Comparison of ENCODE assay signal across 8 cellular contexts in genomic region chrX:78652971-78653822, GRCh38. TPM values are rescaled to one million over a fixed set of nuclear protein-coding genes. Genes with fewer than 3 reads are reported as not detected.
DNase-seq lines count a peak whose midpoint lies in the region; ATAC-seq, FAIRE-seq and TF ChIP-seq lines count a peak whose summit lies in the region.

No MANE protein-coding gene starts in this region.

- no peak overlapping the region for H3K27ac Mint-ChIP-seq in activated naive CD4-positive, alpha-beta T cell treated with anti-CD3 and anti-CD28 coated beads, Interleukin-2, amount 50 U/mL, for 24 hours
- H3K27ac Mint-ChIP-seq in activated T-helper 2 cell treated with anti-CD3 and anti-CD28 coated beads, Interferon-gamma antibody, Interleukin-2, Interleukin-4, amounts not matched to agents 10 μg/mL and 5 μg/mL and 100 μg/mL, durations not matched to agents 14 hours and 24 hours and 36 hours = peak overlapping the region; percentile 88
- H3K27ac Mint-ChIP-seq in natural killer cell = no peak overlapping the region

- ATAC-seq in HG03565 (IDR thresholded peaks at IDR 0.05; ENCODE audit: unreplicated experiment) (peak; percentile 44), natural killer cell (peak; percentile 30 to 49 (median 48))

- peak overlapping the region; percentile 11 for H3K4me3 Mint-ChIP-seq in activated naive CD4-positive, alpha-beta T cell treated with anti-CD3 and anti-CD28 coated beads, Interleukin-2, amount 50 U/mL, for 24 hours
- peak overlapping the region; percentile 70 for H3K4me3 Mint-ChIP-seq in activated T-helper 2 cell treated with anti-CD3 and anti-CD28 coated beads, Interferon-gamma antibody, Interleukin-2, Interleukin-4, amounts not matched to agents 10 μg/mL and 5 μg/mL and 100 μg/mL, durations not matched to agents 14 hours and 24 hours and 36 hours (ENCODE audit: low read depth)
- no peak overlapping the region for H3K4me3 Mint-ChIP-seq in natural killer cell

- no peak overlapping the region for H3K27ac ChIP-seq in dorsolateral prefrontal cortex

- TF ChIP-seq CTCF in natural killer cell (IDR thresholded peaks at IDR 0.05) (no peak), dorsolateral prefrontal cortex (IDR thresholded peaks at IDR 0.05 in 54 of 56, conservative IDR thresholded peaks at IDR 0.05 in 2 of 56; ENCODE audit: low read depth in 1 of 56, partially characterized antibody in 56 of 56) (no peak)

- FAIRE-seq in frontal cortex (lab: Jason Lieb, UNC) = no peak

- no peaks in the 10 kb centered on the region for H3K27me3 Mint-ChIP-seq in activated naive CD4-positive, alpha-beta T cell treated with anti-CD3 and anti-CD28 coated beads, Interleukin-2, amount 50 U/mL, for 24 hours
- no peaks in the 10 kb centered on the region for H3K27me3 Mint-ChIP-seq in activated T-helper 2 cell treated with anti-CD3 and anti-CD28 coated beads, Interferon-gamma antibody, Interleukin-2, Interleukin-4, amounts not matched to agents 10 μg/mL and 5 μg/mL and 100 μg/mL, durations not matched to agents 14 hours and 24 hours and 36 hours (ENCODE audit: low read depth)
- peaks cover 7 to 21% of the 10 kb centered on the region in 2 donors for H3K27me3 Mint-ChIP-seq in natural killer cell (ENCODE audit: low read depth in 2 of 2)

- H3K36me3 Mint-ChIP-seq in activated naive CD4-positive, alpha-beta T cell treated with anti-CD3 and anti-CD28 coated beads, Interleukin-2, amount 50 U/mL, for 24 hours = peaks cover under 1% of the 10 kb centered on the region
- H3K36me3 Mint-ChIP-seq in activated T-helper 2 cell treated with anti-CD3 and anti-CD28 coated beads, Interferon-gamma antibody, Interleukin-2, Interleukin-4, amounts not matched to agents 10 μg/mL and 5 μg/mL and 100 μg/mL, durations not matched to agents 14 hours and 24 hours and 36 hours (ENCODE audit: low read depth) = peaks cover 11% of the 10 kb centered on the region
- peaks cover 1% of the 10 kb centered on the region for H3K36me3 Mint-ChIP-seq in natural killer cell

- H3K27me3 ChIP-seq in dorsolateral prefrontal cortex = peaks cover 0 to 48% (median 15%) of the 10 kb centered on the region in 45 donors

- H3K9me3 Mint-ChIP-seq in activated naive CD4-positive, alpha-beta T cell treated with anti-CD3 and anti-CD28 coated beads, Interleukin-2, amount 50 U/mL, for 24 hours = no peaks in the 10 kb centered on the region
- H3K9me3 Mint-ChIP-seq in activated T-helper 2 cell treated with anti-CD3 and anti-CD28 coated beads, Interferon-gamma antibody, Interleukin-2, Interleukin-4, amounts not matched to agents 10 μg/mL and 5 μg/mL and 100 μg/mL, durations not matched to agents 14 hours and 24 hours and 36 hours = peaks cover 6% of the 10 kb centered on the region
- no peaks in the 10 kb centered on the region for H3K9me3 Mint-ChIP-seq in natural killer cell

- H3K4me3 ChIP-seq in dorsolateral prefrontal cortex = no peak overlapping the region

- H3K4me1 Mint-ChIP-seq in activated naive CD4-positive, alpha-beta T cell treated with anti-CD3 and anti-CD28 coated beads, Interleukin-2, amount 50 U/mL, for 24 hours = peaks cover 28% of the 10 kb centered on the region
- H3K4me1 Mint-ChIP-seq in activated T-helper 2 cell treated with anti-CD3 and anti-CD28 coated beads, Interferon-gamma antibody, Interleukin-2, Interleukin-4, amounts not matched to agents 10 μg/mL and 5 μg/mL and 100 μg/mL, durations not matched to agents 14 hours and 24 hours and 36 hours (ENCODE audit: low read depth) = peaks cover 28% of the 10 kb centered on the region
- H3K4me1 Mint-ChIP-seq in natural killer cell = peaks cover 23 to 29% of the 10 kb centered on the region in 2 donors

- no peak for DNase-seq in activated naive CD4-positive, alpha-beta T cell (lab: John Stamatoyannopoulos, UW)
- no peak for DNase-seq in activated T-helper 2 cell treated with anti-CD3 and anti-CD28 coated beads, Interferon-gamma antibody, Interleukin-2, Interleukin-4, amounts not matched to agents 10 μg/mL and 5 μg/mL and 100 μg/mL, durations not matched to agents 14 hours and 24 hours and 36 hours (ENCODE audit: low spot score)
- DNase-seq in natural killer cell = no peak
- no peak for DNase-seq in dorsolateral prefrontal cortex
- DNase-seq in frontal cortex (ENCODE audit: low spot score in 2 of 2) = no peak
- DNase-seq in globus pallidus (ENCODE audit: low spot score) = no peak

- intact Hi-C loops in activated T-helper 2 cell treated with anti-CD3 and anti-CD28 coated beads, Interferon-gamma antibody, Interleukin-2, Interleukin-4, amounts not matched to agents 10 μg/mL and 5 μg/mL and 100 μg/mL, durations not matched to agents 14 hours and 24 hours and 36 hours (cut with micrococcal nuclease) = loop anchor here (5.0 to 10.0 kb wide), 7 partner anchors 292 to 604 kb away; partner anchors contain the start of genes CYSLTR1 and P2RY10
- intact Hi-C loops in natural killer cell (cut with micrococcal nuclease) (loop anchor here (5.0 to 10.0 kb wide), 3 partner anchors 292 to 604 kb away; partner anchors contain the start of gene P2RY10), dorsolateral prefrontal cortex (cut with DNase I) (no loop called here)

RNA-seq across cellular contexts. Expression of gene RTL3, which starts 5.9 kb away (rescaled TPM):
- not detected in 2 replicates for total RNA-seq in activated T-helper 2 cell treated with anti-CD3 and anti-CD28 coated beads, Interferon-gamma antibody, Interleukin-2, Interleukin-4, amounts not matched to agents 10 μg/mL and 5 μg/mL and 100 μg/mL, durations not matched to agents 14 hours and 24 hours and 36 hours
- not detected for total RNA-seq in natural killer cell
- under 1 TPM in 11 of 120 experiments, not detected in 109; 0.16 to 0.43 (median 0.21) TPM for total RNA-seq in dorsolateral prefrontal cortex
- total RNA-seq in frontal cortex = not detected

Comparison
In these comparisons a context has a peak if more than half of its experiments do, and no peak if none do; other contexts are left out.
1. intact Hi-C loops: an anchor here in activated T-helper 2 cell treated with anti-CD3 and anti-CD28 coated beads, Interferon-gamma antibody, Interleukin-2, Interleukin-4, amounts not matched to agents 10 μg/mL and 5 μg/mL and 100 μg/mL, durations not matched to agents 14 hours and 24 hours and 36 hours (5.0 to 10.0 kb wide) and natural killer cell (5.0 to 10.0 kb wide); none called in dorsolateral prefrontal cortex.